In genomic region chr3:52315977-52316764, GRCh38 we compare ENCODE assay signal across 11 cellular contexts. TPM values are rescaled to one million over a fixed set of nuclear protein-coding genes. Genes with fewer than 3 reads are reported as not detected.
DNase-seq lines count a peak whose midpoint lies in the region; ATAC-seq and TF ChIP-seq lines count a peak whose summit lies in the region.
"Had no signal": no experiment of that assay in that cellular context is flagged by ENCODE, and none has a peak within 500 bp of the region (broad histone marks: within the 10 kb centered on the region; RNA-seq: fewer than 3 reads in every experiment).

Gene DNAH1 (plus strand): TSS chr3:52316319. CDS start chr3:52322443, 6,124 bp downstream.

- no peaks in the 10 kb centered on the region for H3F3A ChIP-seq in SK-N-SH (replicated peaks; ENCODE audit: insufficient read depth)

- no peak for TF ChIP-seq RAD21 in SK-N-SH (IDR thresholded peaks at IDR 0.05; ENCODE audit: low read length)

- H3K4me2 ChIP-seq in SK-N-SH = no peak within 1 kb of the TSS

- 100% methylated on average over 1 of the region's 3 CpGs for WGBS in SK-N-SH (ENCODE audit: low lambda C conversion rate)
- WGBS in stomach, 5 donors = 92 to 98% (median 93%) methylated on average over 2 to 3 of the region's 3 CpGs

- intact Hi-C loops in T-helper 2 cell treated with Interferon-gamma antibody and Interleukin-4, amounts not matched to agents 100 ng/mL and 5 ng/mL, for 36 hours (cut with micrococcal nuclease) = no loop called here
- intact Hi-C loops in stomach (cut with DNase I; ENCODE audit: low total_unique reads) = no loop called here

- no peaks in the 10 kb centered on the region for H4K20me1 ChIP-seq in SK-N-SH (ENCODE audit: insufficient read depth)

- CTCF ChIA-PET in SK-N-SH (lab: Yijun Ruan, JAX) = interaction anchor here (3.2 kb wide), 1 partner anchor 23 kb away, joined by 21 read pairs; no protein-coding TSS in a partner anchor

- H3K27me3 ChIP-seq in SK-N-SH (ENCODE audit: insufficient read depth) (no peaks in the 10 kb centered on the region), stomach (no peaks in the 10 kb centered on the region)

- POLR2A ChIA-PET in SK-N-SH (lab: Yijun Ruan, JAX) = no interaction called here

- H3K9me3 ChIP-seq in SK-N-SH (no peaks in the 10 kb centered on the region), stomach (no peaks in the 10 kb centered on the region)

- TF ChIP-seq CTCF in SK-N-SH (IDR thresholded peaks at IDR 0.05) (no peak), stomach (IDR thresholded peaks at IDR 0.05) (no peak)

- no peaks in the 10 kb centered on the region for H3K9me2 ChIP-seq in SK-N-SH

- H3K27ac ChIP-seq in SK-N-SH (ENCODE audit: low read depth in 2 of 2, low read length in 1 of 2) (peak within 1 kb of the TSS in 1 of 2 experiments; percentile 85; a peak in 2 of 4 replicates), stomach (peak within 1 kb of the TSS in 2 of 5 donors; percentile 6 to 43)
- H3K27ac ChIP-seq: C4-2B had no signal

- H3K79me2 ChIP-seq in SK-N-SH (ENCODE audit: insufficient read depth) = no peaks in the 10 kb centered on the region

- H3K4me3 ChIP-seq in SK-N-SH (ENCODE audit: low read depth in 2 of 2, low read length in 1 of 2) = no peak within 1 kb of the TSS
- H3K4me3 ChIP-seq in stomach = peak within 1 kb of the TSS; percentile 39 to 48 (median 42)

- TF ChIP-seq EP300 in SK-N-SH (IDR thresholded peaks at IDR 0.05; ENCODE audit: borderline replicate concordance in 1 of 2, low read depth in 1 of 2, low read length in 1 of 2) = no peak
- TF ChIP-seq EP300 in stomach (IDR thresholded peaks at IDR 0.05) = no peak

- no peak for TF ChIP-seq POLR2A in stomach (IDR thresholded peaks at IDR 0.05)

- DNase-seq in T-helper 2 cell (no peak), SK-N-SH (peak; percentile 78), inferior parietal cortex (ENCODE audit: extremely low spot score) (peak; percentile 17), stomach (no peak), NCI-H187 (lab: John Stamatoyannopoulos, UW) (no peak), midbrain (lab: John Stamatoyannopoulos, UW) (no peak)
- DNase-seq: activated CD4-positive, CD25-positive, alpha-beta regulatory T cell; NCI-H2107 had no signal

- H3K36me3 ChIP-seq in SK-N-SH (replicated peaks in 1 of 2; ENCODE audit: control insufficient read depth in 1 of 2, insufficient read depth in 2 of 2, low read length in 1 of 2) = no peaks in the 10 kb centered on the region
- no peaks in the 10 kb centered on the region for H3K36me3 ChIP-seq in stomach

- no peak within 1 kb of the TSS for H3K9ac ChIP-seq in SK-N-SH

- no peak within 1 kb of the TSS for H2AFZ ChIP-seq in SK-N-SH (ENCODE audit: low read depth)

- ATAC-seq in HG03175 (IDR thresholded peaks at IDR 0.05; ENCODE audit: unreplicated experiment) = no peak

- H3K4me1 ChIP-seq in SK-N-SH (ENCODE audit: control insufficient read depth in 1 of 2, insufficient read depth in 2 of 2, low read depth in 1 of 2, low read length in 1 of 2) (peaks cover 22 to 70% of the 10 kb centered on the region in 2 experiments), stomach (peaks cover 13 to 36% (median 17%) of the 10 kb centered on the region in 4 donors)

TF ChIP-seq in SK-N-SH, 30 proteins besides CTCF, POLR2A, EP300 and RAD21:
- TF ChIP-seq JUND (IDR thresholded peaks at IDR 0.05) (no peak), PBX3 (IDR thresholded peaks at IDR 0.05) (no peak), ZBTB33 (IDR thresholded peaks at IDR 0.05; ENCODE audit: borderline replicate concordance, low read depth) (no peak), MXI1 (IDR thresholded peaks at IDR 0.05; ENCODE audit: low read depth, low read length) (no peak), MEF2A (IDR thresholded peaks at IDR 0.05; ENCODE audit: borderline replicate concordance, low read depth) (no peak), GABPA (IDR thresholded peaks at IDR 0.05; ENCODE audit: low read depth) (no peak), YY1 (IDR thresholded peaks at IDR 0.05; ENCODE audit: low read depth) (no peak), MAX (IDR thresholded peaks at IDR 0.05; ENCODE audit: low read depth) (no peak), POLR2AphosphoS5 (IDR thresholded peaks at IDR 0.05; ENCODE audit: low read depth, low read length) (no peak), GATA2 (CRISPR knock-in tag; IDR thresholded peaks at IDR 0.05) (no peak), SMC3 (IDR thresholded peaks at IDR 0.05; ENCODE audit: low read depth, low read length) (no peak), TCF12 (IDR thresholded peaks at IDR 0.05) (no peak), IRF3 (IDR thresholded peaks at IDR 0.05; ENCODE audit: low read depth, low read length) (no peak), ELF1 (IDR thresholded peaks at IDR 0.05) (no peak), USF2 (IDR thresholded peaks at IDR 0.05; ENCODE audit: borderline replicate concordance, low read depth, low read length) (no peak), CHD2 (IDR thresholded peaks at IDR 0.05; ENCODE audit: low read length, partially characterized antibody) (no peak), SIN3A (IDR thresholded peaks at IDR 0.05; ENCODE audit: borderline replicate concordance, low read depth, low read length) (no peak), RXRA (IDR thresholded peaks at IDR 0.05; ENCODE audit: borderline replicate concordance, low read depth) (no peak), FOXM1 (IDR thresholded peaks at IDR 0.05; ENCODE audit: low read depth) (no peak)

RNA-seq across cellular contexts. Expression of gene DNAH1, which starts in this region (rescaled TPM):
- 25.5 and 25.9 TPM in 2 replicates for total RNA-seq in T-helper 2 cell treated with Interferon-gamma antibody and Interleukin-4, amounts not matched to agents 100 ng/mL and 5 ng/mL, for 36 hours
- 5.1 and 6.7 TPM in 2 replicates for polyA plus RNA-seq in SK-N-SH (2012; rRNA removed)
- 1.2 and 1.4 TPM in 2 replicates for polyA plus RNA-seq in SK-N-SH (2012; cell fraction: cytosol; rRNA removed)
- polyA plus RNA-seq in SK-N-SH (2012; cell fraction: nucleus; rRNA removed) = 34.4 and 46.8 TPM in 2 replicates
- total RNA-seq in stomach = 10 to 100 TPM in 4 of 5 donors, 1 to 10 TPM in 1; 6.1 to 57.6 (median 22.2) TPM
- 1 to 10 TPM; 1.9 to 3.4 (median 3.0) TPM for polyA plus RNA-seq in stomach

Comparison
In these comparisons a context has a peak if more than half of its experiments do, and no peak if none do; other contexts are left out.
1. DNase-seq: peak in SK-N-SH (single experiment) and inferior parietal cortex (single experiment); none in T-helper 2 cell (0 of 5), stomach (single experiment), NCI-H187 (0 of 2) and midbrain (single experiment).
2. H3K4me3 ChIP-seq: peak in stomach (4 of 4); none in SK-N-SH (0 of 2).